ENCODE assay signal across 1 cellular context in the genomic region with DNA sequence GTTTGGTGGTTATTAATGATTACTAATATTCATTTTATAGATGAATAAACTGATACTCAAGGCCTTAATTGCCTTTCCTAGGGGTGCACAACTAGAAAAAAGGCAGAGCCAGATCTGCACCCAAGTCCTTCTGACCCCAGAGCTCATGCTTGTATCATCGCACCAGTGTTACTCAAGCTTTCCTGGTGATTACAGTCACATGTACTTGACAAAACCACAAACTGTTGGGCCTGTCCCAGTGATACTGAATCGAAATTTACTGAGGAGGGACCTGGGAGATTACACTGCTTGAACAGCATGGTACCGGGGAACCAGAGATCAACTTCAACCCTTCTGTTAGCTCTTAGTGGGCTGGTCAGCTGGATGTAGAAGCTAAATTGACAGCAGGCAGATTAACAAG.
TF ChIP-seq lines count a peak whose summit lies in the region.

No MANE protein-coding gene starts in this region.

TF ChIP-seq in K562, 482 proteins besides CTCF, POLR2A, EP300 and RAD21 (continued from another document):
- TF ChIP-seq NFYB (IDR thresholded peaks at IDR 0.05; ENCODE audit: extremely low read depth, insufficient read length), result no peak
- no peak for TF ChIP-seq ARID2 (IDR thresholded peaks at IDR 0.05)
- TF ChIP-seq POLR2AphosphoS2 (IDR thresholded peaks at IDR 0.05; ENCODE audit: low read length), result no peak
- no peak for TF ChIP-seq HDAC8 (tag; IDR thresholded peaks at IDR 0.05)
- no peak for TF ChIP-seq SREBF2 (CRISPR knock-in tag; IDR thresholded peaks at IDR 0.05)
